ENCODE assay signal across 1 cellular context in genomic region chr15:40793216-40793989, GRCh38.
TF ChIP-seq lines count a peak whose summit lies in the region.

No MANE protein-coding gene starts in this region.

TF ChIP-seq in HepG2, 621 proteins besides CTCF, POLR2A, EP300 and RAD21 (continued from another document and continues in another):
- TF ChIP-seq TRIM22 (IDR thresholded peaks at IDR 0.05) = no peak
- no peak for TF ChIP-seq NONO (IDR thresholded peaks at IDR 0.05)
- no peak for TF ChIP-seq NONO (CRISPR knock-in tag; conservative IDR thresholded peaks at IDR 0.05)
- no peak for TF ChIP-seq TBL1XR1 (IDR thresholded peaks at IDR 0.05; ENCODE audit: borderline replicate concordance, low read length, partially characterized antibody)
- no peak for TF ChIP-seq ZNF230 (CRISPR knock-in tag; IDR thresholded peaks at IDR 0.05)
- peak; percentile 50; the same call in 1 of the 2 replicates for TF ChIP-seq ZKSCAN8 (CRISPR knock-in tag; IDR thresholded peaks at IDR 0.05; ENCODE audit: borderline replicate concordance)
- TF ChIP-seq ZNF432 (CRISPR knock-in tag; IDR thresholded peaks at IDR 0.05; ENCODE audit: borderline replicate concordance) = no peak
- TF ChIP-seq ZNF510 (CRISPR knock-in tag; IDR thresholded peaks at IDR 0.05; ENCODE audit: low read depth) = no peak
- TF ChIP-seq FOXP1 (IDR thresholded peaks at IDR 0.05) = no peak
- TF ChIP-seq FOXP1 (CRISPR knock-in tag; IDR thresholded peaks at IDR 0.05) = peak; percentile 43; the same call in 1 of the 2 replicates
- no peak for TF ChIP-seq SOX6 (IDR thresholded peaks at IDR 0.05)
- TF ChIP-seq SOX6 (CRISPR knock-in tag; IDR thresholded peaks at IDR 0.05) = peak; percentile 94
- no peak for TF ChIP-seq SMAD3 (CRISPR knock-in tag; IDR thresholded peaks at IDR 0.05)
- no peak for TF ChIP-seq ZNF691 (CRISPR knock-in tag; IDR thresholded peaks at IDR 0.05; ENCODE audit: borderline replicate concordance, low read depth)
- no peak for TF ChIP-seq ZNF138 (CRISPR knock-in tag; IDR thresholded peaks at IDR 0.05; ENCODE audit: low read depth)
- no peak for TF ChIP-seq NFIB (CRISPR knock-in tag; IDR thresholded peaks at IDR 0.05; ENCODE audit: borderline replicate concordance)
- no peak for TF ChIP-seq ZSCAN31 (CRISPR knock-in tag; IDR thresholded peaks at IDR 0.05; ENCODE audit: low read depth)
- TF ChIP-seq ZBTB7A (CRISPR knock-in tag; IDR thresholded peaks at IDR 0.05) = no peak
- no peak for TF ChIP-seq CREBL2 (CRISPR knock-in tag; IDR thresholded peaks at IDR 0.05; ENCODE audit: borderline replicate concordance)
- no peak for TF ChIP-seq ZNF512B (CRISPR knock-in tag; IDR thresholded peaks at IDR 0.05; ENCODE audit: borderline replicate concordance)
- TF ChIP-seq RFX3 (CRISPR knock-in tag; IDR thresholded peaks at IDR 0.05) = no peak
- no peak for TF ChIP-seq ZBTB21 (CRISPR knock-in tag; IDR thresholded peaks at IDR 0.05)
- TF ChIP-seq ZNF354B (CRISPR knock-in tag; IDR thresholded peaks at IDR 0.05) = no peak
- TF ChIP-seq BCL6 (CRISPR knock-in tag; IDR thresholded peaks at IDR 0.05) = peak; percentile 72
- TF ChIP-seq HES4 (CRISPR knock-in tag; IDR thresholded peaks at IDR 0.05; ENCODE audit: borderline replicate concordance) = no peak
- peak; percentile 68; the same call in 1 of the 2 replicates for TF ChIP-seq HNF1A (IDR thresholded peaks at IDR 0.05; ENCODE audit: low read depth)
- TF ChIP-seq HNF1A (CRISPR knock-in tag; IDR thresholded peaks at IDR 0.05; ENCODE audit: borderline replicate concordance) = peak; percentile 53; the same call in 1 of the 2 replicates
- TF ChIP-seq ZNF253 (CRISPR knock-in tag; IDR thresholded peaks at IDR 0.05; ENCODE audit: borderline replicate concordance) = no peak
- no peak for TF ChIP-seq ZNF567 (CRISPR knock-in tag; IDR thresholded peaks at IDR 0.05; ENCODE audit: borderline replicate concordance)
- TF ChIP-seq ZNF547 (CRISPR knock-in tag; IDR thresholded peaks at IDR 0.05) = no peak
- TF ChIP-seq ZNF576 (CRISPR knock-in tag; IDR thresholded peaks at IDR 0.05) = no peak
- no peak for TF ChIP-seq ZNF260 (CRISPR knock-in tag; IDR thresholded peaks at IDR 0.05; ENCODE audit: borderline replicate concordance, low read depth)
- peak; percentile 58; the same call in 1 of the 2 replicates for TF ChIP-seq HDAC1 (CRISPR knock-in tag; IDR thresholded peaks at IDR 0.05)
- TF ChIP-seq PATZ1 (CRISPR knock-in tag; IDR thresholded peaks at IDR 0.05) = 0 out of 2 replicates have a peak, but pooled peaks have one; percentile 32
- no peak for TF ChIP-seq MXD1 (CRISPR knock-in tag; IDR thresholded peaks at IDR 0.05)
- no peak; the same call in 1 of the 2 replicates for TF ChIP-seq KDM1A (CRISPR knock-in tag; IDR thresholded peaks at IDR 0.05)
- peak; percentile 80 for TF ChIP-seq THAP11 (CRISPR knock-in tag; IDR thresholded peaks at IDR 0.05)
- TF ChIP-seq CENPT (CRISPR knock-in tag; IDR thresholded peaks at IDR 0.05; ENCODE audit: low read depth) = no peak
- TF ChIP-seq ONECUT2 (CRISPR knock-in tag; IDR thresholded peaks at IDR 0.05) = no peak
- no peak for TF ChIP-seq ZNF10 (CRISPR knock-in tag; IDR thresholded peaks at IDR 0.05; ENCODE audit: borderline replicate concordance, low read depth)
- TF ChIP-seq ASH2L (IDR thresholded peaks at IDR 0.05; ENCODE audit: insufficient read length, low read depth, low read length) = no peak
- peak; percentile 53; the same call in 1 of the 2 replicates for TF ChIP-seq MIER2 (CRISPR knock-in tag; IDR thresholded peaks at IDR 0.05)
- TF ChIP-seq SIX1 (CRISPR knock-in tag; IDR thresholded peaks at IDR 0.05; ENCODE audit: borderline replicate concordance) = no peak
- peak; percentile 88 for TF ChIP-seq ELF3 (CRISPR knock-in tag; IDR thresholded peaks at IDR 0.05)
- no peak for TF ChIP-seq TAF1 (CRISPR knock-in tag; IDR thresholded peaks at IDR 0.05)
- TF ChIP-seq FOXO4 (CRISPR knock-in tag; conservative IDR thresholded peaks at IDR 0.05) = no peak
- TF ChIP-seq ZNF879 (CRISPR knock-in tag; IDR thresholded peaks at IDR 0.05) = no peak
- no peak for TF ChIP-seq ZNF670 (CRISPR knock-in tag; IDR thresholded peaks at IDR 0.05; ENCODE audit: borderline replicate concordance)
- TF ChIP-seq CEBPG (CRISPR knock-in tag; IDR thresholded peaks at IDR 0.05) = peak; percentile 49
- TF ChIP-seq TOE1 (CRISPR knock-in tag; IDR thresholded peaks at IDR 0.05) = no peak
- TF ChIP-seq ZNF180 (CRISPR knock-in tag; IDR thresholded peaks at IDR 0.05; ENCODE audit: borderline replicate concordance, low read depth) = no peak
- peak; percentile 71; the same call in 1 of the 2 replicates for TF ChIP-seq ZMYM3 (CRISPR knock-in tag; IDR thresholded peaks at IDR 0.05)
- no peak for TF ChIP-seq ZNF781 (CRISPR knock-in tag; IDR thresholded peaks at IDR 0.05; ENCODE audit: borderline replicate concordance, not compliant biosample characterization)
- TF ChIP-seq HMGXB4 (CRISPR knock-in tag; IDR thresholded peaks at IDR 0.05; ENCODE audit: borderline replicate concordance in 1 of 2, low read depth in 1 of 2) = 0 out of 4 replicates have a peak, but pooled peaks of 1 of the 2 experiments have one; percentile 31
- peak; percentile 75; the same call in 1 of the 2 replicates for TF ChIP-seq ATF2 (CRISPR knock-in tag; IDR thresholded peaks at IDR 0.05)
